ENCODE assay signal across 10 cellular contexts in the genomic region with DNA sequence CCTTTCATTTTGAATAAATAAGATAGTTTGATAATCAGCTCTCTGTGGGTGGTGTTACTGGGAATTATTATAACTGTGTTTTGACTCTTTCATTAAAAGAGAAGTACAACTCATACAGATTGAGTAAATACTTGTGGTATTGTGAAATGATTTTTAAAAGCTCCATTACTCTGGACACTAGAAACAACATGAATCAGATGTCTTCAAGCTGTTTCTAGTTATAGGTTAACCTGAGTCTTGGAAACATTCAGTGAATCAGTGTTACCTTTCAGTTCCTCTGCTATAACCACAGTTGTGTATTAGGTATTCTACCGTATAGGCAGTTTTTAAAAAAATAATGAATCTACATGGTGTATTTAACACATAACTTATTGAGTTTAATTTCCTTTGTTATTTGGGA.
DNase-seq lines count a peak whose midpoint lies in the region; ATAC-seq and TF ChIP-seq lines count a peak whose summit lies in the region.
"Had no signal": no experiment of that assay in that cellular context is flagged by ENCODE, and none has a peak within 500 bp of the region (broad histone marks: within the 10 kb centered on the region; RNA-seq: fewer than 3 reads in every experiment).

No MANE protein-coding gene starts in this region.

- peaks cover 3% of the 10 kb centered on the region for H3K9me3 Mint-ChIP-seq in activated CD8-positive, alpha-beta T cell treated with anti-CD3 and anti-CD28 coated beads, Interleukin-2, amount 10 ng/mL, durations not matched to agents 7 days and 5 days (ENCODE audit: insufficient read depth)
- no peaks in the 10 kb centered on the region for H3K9me3 Mint-ChIP-seq in natural killer cell

- CTCF ChIA-PET in activated CD8-positive, alpha-beta T cell treated with anti-CD3 and anti-CD28 coated beads, Interleukin-2, amount 10 ng/mL, durations not matched to agents 7 days and 5 days (lab: Charles Lee): interaction anchor here (1.1 to 1.7 kb wide), 2 partner anchors 14 to 93 kb away, joined by 3 to 5 read pairs; no protein-coding TSS in a partner anchor

- H3K27me3 Mint-ChIP-seq in activated CD8-positive, alpha-beta T cell treated with anti-CD3 and anti-CD28 coated beads, Interleukin-2, amount 10 ng/mL, durations not matched to agents 7 days and 5 days (ENCODE audit: low read depth): no peaks in the 10 kb centered on the region
- peaks cover 0 to 3% of the 10 kb centered on the region in 2 donors for H3K27me3 Mint-ChIP-seq in natural killer cell (ENCODE audit: low read depth in 2 of 2)

- POLR2A ChIA-PET in activated CD8-positive, alpha-beta T cell treated with anti-CD3 and anti-CD28 coated beads, Interleukin-2, amount 10 ng/mL, durations not matched to agents 7 days and 5 days (lab: Charles Lee): interaction anchor here (0.6 kb wide), 1 partner anchor 47 kb away, joined by 4 read pairs; no protein-coding TSS in a partner anchor

- peaks cover 6% of the 10 kb centered on the region for H3K36me3 Mint-ChIP-seq in activated CD8-positive, alpha-beta T cell treated with anti-CD3 and anti-CD28 coated beads, Interleukin-2, amount 10 ng/mL, durations not matched to agents 7 days and 5 days (ENCODE audit: low read depth)
- peaks cover 6% of the 10 kb centered on the region for H3K36me3 Mint-ChIP-seq in natural killer cell

- TF ChIP-seq CTCF in natural killer cell (IDR thresholded peaks at IDR 0.05): no peak

- H3K4me1 Mint-ChIP-seq in activated CD8-positive, alpha-beta T cell treated with anti-CD3 and anti-CD28 coated beads, Interleukin-2, amount 10 ng/mL, durations not matched to agents 7 days and 5 days (ENCODE audit: low read depth): peaks cover 49% of the 10 kb centered on the region
- peaks cover 43 to 46% of the 10 kb centered on the region in 2 donors for H3K4me1 Mint-ChIP-seq in natural killer cell

- intact Hi-C loops in natural killer cell (cut with micrococcal nuclease): loop anchor here (2.0 to 10.0 kb wide), 3 partner anchors 42 to 1186 kb away; partner anchors contain the start of genes PNN and TRAPPC6B

- no peak overlapping the region for H3K4me3 Mint-ChIP-seq in activated CD8-positive, alpha-beta T cell treated with anti-CD3 and anti-CD28 coated beads, Interleukin-2, amount 10 ng/mL, durations not matched to agents 7 days and 5 days
- H3K4me3 Mint-ChIP-seq in natural killer cell: peak overlapping the region; percentile 72

- ATAC-seq in GM18858 (IDR thresholded peaks at IDR 0.05; ENCODE audit: unreplicated experiment) (peak; percentile 83), HG02678 (IDR thresholded peaks at IDR 0.05; ENCODE audit: unreplicated experiment) (peak; percentile 97), natural killer cell (peak in 1 of 3 donors; percentile 22)
- no peak for ATAC-seq in activated CD8-positive, alpha-beta T cell treated with anti-CD3 and anti-CD28 coated beads, Interleukin-2, amount 10 ng/mL, durations not matched to agents 7 days and 5 days

- DNase-seq in activated CD8-positive, alpha-beta T cell treated with anti-CD3 and anti-CD28 coated beads, Interleukin-2, amount 10 ng/mL, durations not matched to agents 7 days and 5 days: no peak
- DNase-seq in natural killer cell (no peak), NOMO-1 treated with DMSO at 0.1 percent for 48 hours (lab: John Stamatoyannopoulos, UW; ENCODE audit: unreplicated experiment) (no peak), HK-2 (ENCODE audit: unreplicated experiment) (no peak), HuH-7 (ENCODE audit: low spot score) (no peak)
- no peak for DNase-seq in stimulated activated CD4-positive, alpha-beta T cell treated with anti-CD3 and anti-CD28 coated beads, Interleukin-12 subunit alpha, Interleukin-12 subunit beta, amount 100 ng/mL, for 4 hours
- DNase-seq: effector CD8-positive, alpha-beta T cell; NCI-H1436 treated with DMSO at 0.1 percent for 48 hours had no signal

- H3K27ac Mint-ChIP-seq in activated CD8-positive, alpha-beta T cell treated with anti-CD3 and anti-CD28 coated beads, Interleukin-2, amount 10 ng/mL, durations not matched to agents 7 days and 5 days: peak overlapping the region; percentile 23
- peak overlapping the region; percentile 80 to 84 for H3K27ac Mint-ChIP-seq in natural killer cell
